9 cellular contexts compared by ENCODE assay signal in the genomic region with DNA sequence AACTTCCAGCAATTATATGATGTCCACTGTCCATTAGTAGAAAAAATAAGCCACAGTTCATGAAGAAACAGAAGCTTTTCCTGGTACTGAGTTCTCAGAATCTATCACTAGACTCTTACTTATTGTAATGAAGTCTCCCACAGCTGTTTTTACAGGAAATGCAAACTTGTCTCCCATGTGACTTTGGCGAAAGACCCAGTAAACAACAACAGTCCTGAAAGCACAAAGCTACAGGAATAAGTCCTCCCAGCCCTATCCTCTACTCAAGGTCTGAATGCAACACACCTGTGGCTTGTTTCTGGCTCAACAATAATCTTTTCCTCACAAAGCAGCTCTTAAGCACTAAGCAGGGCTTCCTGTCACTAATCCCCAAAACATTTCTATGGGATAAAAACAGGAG. TPM values are rescaled to one million over a fixed set of nuclear protein-coding genes. Genes with fewer than 3 reads are reported as not detected.
DNase-seq lines count a peak whose midpoint lies in the region; ATAC-seq and TF ChIP-seq lines count a peak whose summit lies in the region.
"Had no signal": no experiment of that assay in that cellular context is flagged by ENCODE, and none has a peak within 500 bp of the region (broad histone marks: within the 10 kb centered on the region; RNA-seq: fewer than 3 reads in every experiment).

No MANE protein-coding gene starts in this region.

- no peaks in the 10 kb centered on the region for H3K9me3 Mint-ChIP-seq in Caco-2 (ENCODE audit: unreplicated experiment)
- H3K9me3 Mint-ChIP-seq in activated naive CD8-positive, alpha-beta T cell treated with anti-CD3 and anti-CD28 coated beads, Interleukin-2, amount 50 U/mL, for 24 hours, result no peaks in the 10 kb centered on the region

- no peaks in the 10 kb centered on the region for H3K27me3 Mint-ChIP-seq in Caco-2 (ENCODE audit: insufficient read depth, unreplicated experiment)
- no peaks in the 10 kb centered on the region for H3K27me3 Mint-ChIP-seq in activated naive CD8-positive, alpha-beta T cell treated with anti-CD3 and anti-CD28 coated beads, Interleukin-2, amount 50 U/mL, for 24 hours

- no peak overlapping the region for H3K27ac Mint-ChIP-seq in Caco-2 (ENCODE audit: unreplicated experiment)
- H3K27ac Mint-ChIP-seq in activated naive CD8-positive, alpha-beta T cell treated with anti-CD3 and anti-CD28 coated beads, Interleukin-2, amount 50 U/mL, for 24 hours, result no peak overlapping the region

- ATAC-seq in GM18870 (IDR thresholded peaks at IDR 0.05; ENCODE audit: unreplicated experiment), result peak; percentile 45
- ATAC-seq in HG02571 (IDR thresholded peaks at IDR 0.05; ENCODE audit: unreplicated experiment), result peak; percentile 71
- ATAC-seq in mucosa of descending colon, result peak; percentile 13
- no peak for ATAC-seq in activated naive CD8-positive, alpha-beta T cell treated with anti-CD3 and anti-CD28 coated beads, Interleukin-2, amount 50 U/mL, for 24 hours

- POLR2A ChIA-PET in Caco-2 (lab: Charles Lee), result no interaction called here

- no TSS peak for BruUV-seq in Caco-2 (replicated peaks; lab: Mats Ljungman, UMichigan)

- no peaks in the 10 kb centered on the region for H3K9me3 ChIP-seq in mucosa of descending colon
- no peaks in the 10 kb centered on the region for H3K9me3 ChIP-seq in Caco-2
- H3K9me3 ChIP-seq: SK-N-SH had no signal

- H3K4me3 ChIP-seq in mucosa of descending colon (no peak overlapping the region), Caco-2 (ENCODE audit: low read depth, low read length) (no peak overlapping the region)

- no peaks in the 10 kb centered on the region for H3K27me3 ChIP-seq in Caco-2 (replicated peaks; ENCODE audit: control insufficient read depth, insufficient read depth, low read length)

- CTCF ChIA-PET in Caco-2 (lab: Charles Lee), result no interaction called here

- H3K4me1 Mint-ChIP-seq in Caco-2 (ENCODE audit: low read depth, unreplicated experiment), result no peaks in the 10 kb centered on the region
- peaks cover 21% of the 10 kb centered on the region for H3K4me1 Mint-ChIP-seq in activated naive CD8-positive, alpha-beta T cell treated with anti-CD3 and anti-CD28 coated beads, Interleukin-2, amount 50 U/mL, for 24 hours

- H3K36me3 Mint-ChIP-seq in Caco-2 (ENCODE audit: insufficient read depth, unreplicated experiment), result no peaks in the 10 kb centered on the region
- H3K36me3 Mint-ChIP-seq in activated naive CD8-positive, alpha-beta T cell treated with anti-CD3 and anti-CD28 coated beads, Interleukin-2, amount 50 U/mL, for 24 hours (ENCODE audit: low read depth), result no peaks in the 10 kb centered on the region

- peak; percentile 60 for DNase-seq in OCI-M1 (lab: John Stamatoyannopoulos, UW)
- no peak for DNase-seq in mucosa of descending colon
- no peak for DNase-seq in dermis blood vessel endothelial cell
- DNase-seq in Caco-2, result no peak
- DNase-seq in activated naive CD8-positive, alpha-beta T cell treated with anti-CD3 and anti-CD28 coated beads, Interleukin-2, amount 50 U/mL, for 24 hours, result no peak
- DNase-seq in D341Med (ENCODE audit: low spot score), result no peak

- intact Hi-C loops in mucosa of descending colon (cut with DNase I, micrococcal nuclease), result no loop called here
- intact Hi-C loops in Caco-2 (cut with micrococcal nuclease; ENCODE audit: unreplicated experiment), result no loop called here

- H3K4me3 Mint-ChIP-seq in Caco-2 (ENCODE audit: unreplicated experiment), result no peak overlapping the region
- H3K4me3 Mint-ChIP-seq in activated naive CD8-positive, alpha-beta T cell treated with anti-CD3 and anti-CD28 coated beads, Interleukin-2, amount 50 U/mL, for 24 hours, result no peak overlapping the region

- H3K36me3 ChIP-seq in mucosa of descending colon (ENCODE audit: low read depth) (no peaks in the 10 kb centered on the region), Caco-2 (ENCODE audit: control insufficient read depth, insufficient read depth, low read length) (no peaks in the 10 kb centered on the region)

- H3K4me1 ChIP-seq in mucosa of descending colon (ENCODE audit: low read depth) (no peaks in the 10 kb centered on the region), Caco-2 (no peaks in the 10 kb centered on the region)

- TF ChIP-seq CTCF in mucosa of descending colon (IDR thresholded peaks at IDR 0.05), result no peak
- TF ChIP-seq CTCF in Caco-2 (IDR thresholded peaks at IDR 0.05; ENCODE audit: insufficient read depth in 1 of 2, low read depth in 1 of 2, low read length in 1 of 2, severe bottlenecking in 1 of 2, unreplicated experiment in 1 of 2), result no peak

RNA-seq across cellular contexts. Expression of a gene that starts 55.8 kb away (rescaled TPM):
- total RNA-seq in mucosa of descending colon (under 1 TPM in 2 of 3 donors, not detected in 1; 0.32 to 0.46 TPM), dermis blood vessel endothelial cell (not detected in 2 replicates), Caco-2 (2022) (0.43 and 0.53 TPM in 2 replicates)
